21 cellular contexts compared by ENCODE assay signal in the genomic region with DNA sequence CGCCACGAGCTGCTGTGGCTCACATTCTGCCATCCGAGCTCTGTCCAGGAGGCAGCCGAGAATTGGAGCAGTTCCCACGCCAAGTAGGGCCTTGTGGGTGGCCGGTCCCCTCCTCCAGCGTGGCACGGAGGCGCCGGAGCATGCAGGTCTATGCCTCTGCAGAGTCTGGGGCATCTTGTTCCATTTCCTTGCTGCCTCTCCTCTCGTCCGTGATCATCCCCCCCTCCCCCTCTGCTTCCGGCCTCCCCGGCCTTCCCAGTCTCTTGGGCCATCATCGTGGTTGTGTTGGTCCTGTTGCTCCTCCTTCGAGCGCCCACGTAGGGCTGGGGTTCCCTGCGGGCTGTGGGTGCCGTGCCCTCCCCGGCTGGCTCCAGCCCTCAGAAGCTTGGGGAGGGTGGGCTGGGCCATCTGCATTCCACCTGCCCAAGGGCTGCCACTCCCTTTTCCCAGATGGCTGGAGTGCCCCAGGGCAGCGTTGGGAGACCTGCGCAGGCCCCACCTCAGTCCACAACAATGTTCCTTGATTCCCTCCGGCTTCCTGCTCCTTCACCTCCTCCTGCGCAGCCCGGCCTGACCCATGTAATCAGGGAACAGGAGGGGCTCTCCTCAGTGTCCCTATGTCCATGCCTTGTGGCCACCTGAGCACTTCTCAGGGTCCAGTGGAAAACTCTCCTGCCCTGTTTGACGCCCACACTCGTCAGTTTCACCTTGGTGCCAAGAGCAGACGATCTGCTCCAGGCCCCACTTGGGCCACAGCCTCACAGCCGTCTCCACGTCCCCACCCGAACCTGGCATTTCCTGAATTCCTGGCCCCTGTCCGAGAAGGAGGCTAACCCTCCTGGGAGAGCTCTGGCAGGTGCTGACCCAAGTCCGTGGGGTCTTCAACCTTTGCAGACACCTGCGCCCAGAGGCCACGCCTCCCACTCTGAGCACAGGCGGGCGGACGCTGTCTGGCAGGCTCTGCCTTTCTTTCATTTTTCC. TPM values are rescaled to one million over a fixed set of nuclear protein-coding genes. Genes with fewer than 3 reads are reported as not detected.
DNase-seq lines count a peak whose midpoint lies in the region; ATAC-seq, FAIRE-seq and TF ChIP-seq lines count a peak whose summit lies in the region.
"Had no signal": no experiment of that assay in that cellular context is flagged by ENCODE, and none has a peak within 500 bp of the region (broad histone marks: within the 10 kb centered on the region; RNA-seq: fewer than 3 reads in every experiment).

No MANE protein-coding gene starts in this region.

- H3K9me3 ChIP-seq in HepG2 (ENCODE audit: low read length), result no peaks in the 10 kb centered on the region
- H3K9me3 ChIP-seq in right lobe of liver, result no peaks in the 10 kb centered on the region
- no peaks in the 10 kb centered on the region for H3K9me3 ChIP-seq in endodermal cell (ENCODE audit: control insufficient read depth, low read length)
- H3K9me3 ChIP-seq: BE2C, gastroesophageal sphincter, psoas muscle, thoracic aorta had no signal

- H3K36me3 ChIP-seq in HepG2 (replicated peaks in 1 of 2; ENCODE audit: control insufficient read depth in 1 of 2, insufficient read depth in 2 of 2, low read length in 2 of 2) (peaks cover 8 to 16% of the 10 kb centered on the region in 2 experiments; a peak in 4 of 5 replicates), right lobe of liver (peaks cover 0 to 4% (median 2%) of the 10 kb centered on the region in 4 donors), endodermal cell (ENCODE audit: control insufficient read depth, insufficient read depth, low read length) (no peaks in the 10 kb centered on the region), H7 (replicated peaks; ENCODE audit: control insufficient read depth, insufficient read depth, low read length) (no peaks in the 10 kb centered on the region)
- H3K36me3 ChIP-seq: thoracic aorta had no signal

- peaks cover 19% of the 10 kb centered on the region for H3K4me1 ChIP-seq in HepG2 (ENCODE audit: insufficient read depth, low read length)
- H3K4me1 ChIP-seq in right lobe of liver, result peaks cover 0 to 44% (median 21%) of the 10 kb centered on the region in 4 donors
- H3K4me1 ChIP-seq in endodermal cell (ENCODE audit: control insufficient read depth, insufficient read depth, low read length), result no peaks in the 10 kb centered on the region
- H3K4me1 ChIP-seq: psoas muscle had no signal

- no peak for DNase-seq in HepG2 (ENCODE audit: low spot score)
- DNase-seq in right lobe of liver, result no peak
- no peak for DNase-seq in endodermal cell
- no peak for DNase-seq in mesothelial cell of epicardium (ENCODE audit: low spot score in 2 of 2, unreplicated experiment in 2 of 2)
- no peak for DNase-seq in urothelium cell line (ENCODE audit: low spot score)
- DNase-seq in DMS53 treated with DMSO at 0.1 percent for 48 hours (lab: John Stamatoyannopoulos, UW; ENCODE audit: unreplicated experiment), result no peak
- DNase-seq in H7, result no peak
- no peak for DNase-seq in activated T-cell treated with anti-CD3 and anti-CD28 coated beads, Interleukin-2, amount 50 U/mL, for 24 hours
- DNase-seq: activated CD4-positive, alpha-beta T cell treated with anti-CD3 and anti-CD28 coated beads, Interleukin-2, amount 50 U/mL, for 48 hours; activated naive CD4-positive, alpha-beta T cell treated with anti-CD3 and anti-CD28 coated beads, Interleukin-2, amount 10 ng/mL, durations not matched to agents 7 days and 5 days; BE2C; NCI-H187 treated with DMSO at 0.1 percent for 48 hours; NCI-H446 treated with DMSO at 0.1 percent for 48 hours; psoas muscle; SW 1271 had no signal

- H3K9ac ChIP-seq in HepG2 (ENCODE audit: insufficient read depth, low read depth, low read length), result no peak overlapping the region
- H3K9ac ChIP-seq in endodermal cell (ENCODE audit: extremely low read depth, low read length, poor library complexity, severe bottlenecking), result no peak overlapping the region

- H3K27me3 Mint-ChIP-seq in endodermal cell (ENCODE audit: insufficient read depth) (no peaks in the 10 kb centered on the region), mesothelial cell of epicardium (ENCODE audit: low read depth) (no peaks in the 10 kb centered on the region)
- no peaks in the 10 kb centered on the region for H3K27me3 Mint-ChIP-seq in activated T-cell treated with anti-CD3 and anti-CD28 coated beads, Interleukin-2, amount 50 U/mL, for 24 hours
- H3K27me3 Mint-ChIP-seq: activated naive CD4-positive, alpha-beta T cell treated with anti-CD3 and anti-CD28 coated beads, Interleukin-2, amount 10 ng/mL, durations not matched to agents 7 days and 5 days; natural killer cell treated with Interleukin-12 subunit alpha and Interleukin-12 subunit beta and Interleukin-15 and Interleukin-18, amount 100 ng/mL, for 72 hours had no signal

- H2AFZ ChIP-seq in HepG2 (ENCODE audit: low read length), result no peak overlapping the region

- TF ChIP-seq RAD21 in HepG2 (CRISPR knock-in tag; IDR thresholded peaks at IDR 0.05), result no peak

- H3K36me3 Mint-ChIP-seq in endodermal cell (ENCODE audit: low read depth), result peaks cover 3% of the 10 kb centered on the region
- H3K36me3 Mint-ChIP-seq in mesothelial cell of epicardium, result peaks cover 3% of the 10 kb centered on the region
- H3K36me3 Mint-ChIP-seq in activated T-cell treated with anti-CD3 and anti-CD28 coated beads, Interleukin-2, amount 50 U/mL, for 24 hours (ENCODE audit: low read depth), result no peaks in the 10 kb centered on the region
- H3K36me3 Mint-ChIP-seq: activated naive CD4-positive, alpha-beta T cell treated with anti-CD3 and anti-CD28 coated beads, Interleukin-2, amount 10 ng/mL, durations not matched to agents 7 days and 5 days; memory B cell; natural killer cell treated with Interleukin-12 subunit alpha and Interleukin-12 subunit beta and Interleukin-15 and Interleukin-18, amount 100 ng/mL, for 72 hours had no signal

- H4K20me1 ChIP-seq in HepG2 (ENCODE audit: insufficient read depth, low read length), result no peaks in the 10 kb centered on the region

- H3K27me3 ChIP-seq in HepG2 (ENCODE audit: control insufficient read depth in 1 of 2, insufficient read depth in 2 of 2, low read length in 2 of 2) (no peaks in the 10 kb centered on the region), right lobe of liver (no peaks in the 10 kb centered on the region), endodermal cell (ENCODE audit: control insufficient read depth, insufficient read depth, low read length, poor library complexity, severe bottlenecking) (no peaks in the 10 kb centered on the region), H7 (ENCODE audit: control insufficient read depth, insufficient read depth, low read length) (no peaks in the 10 kb centered on the region)
- H3K27me3 ChIP-seq: BE2C, gastroesophageal sphincter had no signal

- TF ChIP-seq CTCF in HepG2 (CRISPR knock-in tag; IDR thresholded peaks at IDR 0.05) (no peak), right lobe of liver (IDR thresholded peaks at IDR 0.05) (no peak), endodermal cell (conservative IDR thresholded peaks at IDR 0.05) (no peak), mesothelial cell of epicardium (IDR thresholded peaks at IDR 0.05; ENCODE audit: unreplicated experiment) (no peak)

- BruUV-seq in HepG2 (replicated peaks; lab: Mats Ljungman, UMichigan), result no TSS peak

- no peaks in the 10 kb centered on the region for H3K4me1 Mint-ChIP-seq in endodermal cell
- H3K4me1 Mint-ChIP-seq in mesothelial cell of epicardium, result peaks cover 5% of the 10 kb centered on the region
- no peaks in the 10 kb centered on the region for H3K4me1 Mint-ChIP-seq in activated T-cell treated with anti-CD3 and anti-CD28 coated beads, Interleukin-2, amount 50 U/mL, for 24 hours (ENCODE audit: low read depth)
- H3K4me1 Mint-ChIP-seq: activated naive CD4-positive, alpha-beta T cell treated with anti-CD3 and anti-CD28 coated beads, Interleukin-2, amount 10 ng/mL, durations not matched to agents 7 days and 5 days; memory B cell had no signal

- no peaks in the 10 kb centered on the region for H3K9me3 Mint-ChIP-seq in endodermal cell
- H3K9me3 Mint-ChIP-seq in mesothelial cell of epicardium, result no peaks in the 10 kb centered on the region
- H3K9me3 Mint-ChIP-seq in activated T-cell treated with anti-CD3 and anti-CD28 coated beads, Interleukin-2, amount 50 U/mL, for 24 hours, result no peaks in the 10 kb centered on the region
- H3K9me3 Mint-ChIP-seq: activated naive CD4-positive, alpha-beta T cell treated with anti-CD3 and anti-CD28 coated beads, Interleukin-2, amount 10 ng/mL, durations not matched to agents 7 days and 5 days; memory B cell; natural killer cell treated with Interleukin-12 subunit alpha and Interleukin-12 subunit beta and Interleukin-15 and Interleukin-18, amount 100 ng/mL, for 72 hours had no signal

- ATAC-seq in HepG2 (no peak), right lobe of liver (no peak)
- ATAC-seq: gastroesophageal sphincter; natural killer cell treated with Interleukin-12 subunit alpha and Interleukin-12 subunit beta and Interleukin-15 and Interleukin-18, amount 100 ng/mL, for 72 hours; psoas muscle had no signal

- FAIRE-seq in HepG2 (lab: Jason Lieb, UNC) (no peak), urothelium cell line (lab: Jason Lieb, UNC) (peak; percentile 95)
- FAIRE-seq: D721Med had no signal

- CTCF ChIA-PET in HepG2 (lab: Yijun Ruan, JAX; ENCODE audit: low intra/inter-chr PET ratio, low total read pairs), result no interaction called here

- no peak overlapping the region for H3K4me3 Mint-ChIP-seq in endodermal cell
- no peak overlapping the region for H3K4me3 Mint-ChIP-seq in mesothelial cell of epicardium
- H3K4me3 Mint-ChIP-seq in activated T-cell treated with anti-CD3 and anti-CD28 coated beads, Interleukin-2, amount 50 U/mL, for 24 hours, result no peak overlapping the region
- H3K4me3 Mint-ChIP-seq: activated naive CD4-positive, alpha-beta T cell treated with anti-CD3 and anti-CD28 coated beads, Interleukin-2, amount 10 ng/mL, durations not matched to agents 7 days and 5 days; memory B cell; natural killer cell treated with Interleukin-12 subunit alpha and Interleukin-12 subunit beta and Interleukin-15 and Interleukin-18, amount 100 ng/mL, for 72 hours had no signal

- intact Hi-C loops in HepG2 (cut with micrococcal nuclease; ENCODE audit: unreplicated experiment) (no loop called here), right lobe of liver (cut with DNase I) (no loop called here)

- 97% methylated on average over 38 of the region's 39 CpGs for WGBS in HepG2 (ENCODE audit: low lambda C conversion rate)
- 71% methylated on average over 16 of the region's 39 CpGs for WGBS in right lobe of liver (ENCODE audit: insufficient coverage, low coverage, low lambda C conversion rate, missing lambda C conversion rate)
- 93% methylated on average over 30 to 39 of the region's 39 CpGs for WGBS in endodermal cell (ENCODE audit: insufficient coverage in 1 of 2, insufficient read length in 1 of 2), 2 experiments

- no peaks in the 10 kb centered on the region for H3K79me2 ChIP-seq in HepG2 (ENCODE audit: insufficient read depth, low read length)

- TF ChIP-seq EP300 in HepG2 (IDR thresholded peaks at IDR 0.05; ENCODE audit: low read depth in 2 of 2, low read length in 2 of 2) (no peak), HepG2 (CRISPR knock-in tag; IDR thresholded peaks at IDR 0.05; ENCODE audit: borderline replicate concordance) (no peak)

- H3K27ac Mint-ChIP-seq in endodermal cell (peak overlapping the region; percentile 84), mesothelial cell of epicardium (peak overlapping the region; percentile 59)
- no peak overlapping the region for H3K27ac Mint-ChIP-seq in activated T-cell treated with anti-CD3 and anti-CD28 coated beads, Interleukin-2, amount 50 U/mL, for 24 hours
- H3K27ac Mint-ChIP-seq: activated naive CD4-positive, alpha-beta T cell treated with anti-CD3 and anti-CD28 coated beads, Interleukin-2, amount 10 ng/mL, durations not matched to agents 7 days and 5 days; memory B cell; natural killer cell treated with Interleukin-12 subunit alpha and Interleukin-12 subunit beta and Interleukin-15 and Interleukin-18, amount 100 ng/mL, for 72 hours had no signal

- H3K4me3 ChIP-seq in HepG2 (replicated peaks in 1 of 3; ENCODE audit: insufficient read depth in 1 of 3, low read depth in 2 of 3, low read length in 3 of 3) (no peak overlapping the region), right lobe of liver (no peak overlapping the region), endodermal cell (ENCODE audit: low read length) (no peak overlapping the region), H7 (ENCODE audit: insufficient read depth, low read depth, low read length) (no peak overlapping the region)
- H3K4me3 ChIP-seq: coronary artery, gastroesophageal sphincter, psoas muscle, thoracic aorta had no signal

- POLR2A ChIA-PET in HepG2 (lab: Yijun Ruan, JAX), result no interaction called here

- H3K4me2 ChIP-seq in HepG2 (ENCODE audit: low read depth, low read length), result no peak overlapping the region

- in situ Hi-C loops in HepG2 (cut with HindIII; ENCODE audit: extremely low pct_ligation_motif_present, low pct_unique_long_range_greater_than_20kb), result no loop called here

- no peak overlapping the region for H3K27ac ChIP-seq in HepG2 (ENCODE audit: extremely low read length, insufficient read depth, low read length)
- peak overlapping the region in 1 of 3 donors; percentile 67 for H3K27ac ChIP-seq in right lobe of liver
- H3K27ac ChIP-seq in endodermal cell (ENCODE audit: low read depth, low read length), result no peak overlapping the region
- H3K27ac ChIP-seq: coronary artery, gastroesophageal sphincter, psoas muscle, thoracic aorta had no signal

- TF ChIP-seq POLR2A in HepG2 (IDR thresholded peaks at IDR 0.05; ENCODE audit: insufficient read depth in 1 of 2, low read depth in 2 of 2, low read length in 2 of 2) (no peak), right lobe of liver (IDR thresholded peaks at IDR 0.05) (no peak)

RNA-seq across cellular contexts. Expression of a gene that starts 37.1 kb away (rescaled TPM):
- total RNA-seq in HepG2 (2016; rRNA removed; fragmentation: Illumina TruSeq; extraction: Trizol) (16.3 and 22.5 TPM in 2 replicates), right lobe of liver (100 to 1,000 TPM in 1 of 6 experiments, 10 to 100 TPM in 5; 46.6 to 139 (median 63.3) TPM), endodermal cell (10 to 100 TPM; 24.9 to 32.7 TPM), mesothelial cell of epicardium (46.5 to 48.9 TPM (median 47.6 TPM) in 3 replicates)
- 8.5 and 9.9 TPM in 2 replicates for total RNA-seq in HepG2 (2016; cell fraction: cytosol; rRNA removed; fragmentation: Illumina TruSeq; extraction: Trizol; ENCODE audit: low read depth)
- total RNA-seq in HepG2 (2016; cell fraction: insoluble cytoplasmic fraction; rRNA removed; fragmentation: Illumina TruSeq; extraction: Trizol), result 15.1 and 19.9 TPM in 2 replicates
- total RNA-seq in HepG2 (2016; cell fraction: membrane; rRNA removed; fragmentation: Illumina TruSeq; extraction: Trizol), result 11.6 and 11.8 TPM in 2 replicates
- 15.9 and 21.1 TPM in 2 replicates for total RNA-seq in HepG2 (2016; cell fraction: nucleus; rRNA removed; fragmentation: Illumina TruSeq; extraction: Trizol)
- polyA plus RNA-seq in HepG2 (2011; rRNA removed), result 24.0 and 29.8 TPM in 2 replicates
- polyA plus RNA-seq in HepG2 (2011; cell fraction: cytosol; rRNA removed), result 14.8 and 22.5 TPM in 2 replicates
- polyA plus RNA-seq in HepG2 (2011; cell fraction: nucleus; rRNA removed), result 101 and 122 TPM in 2 replicates
- polyA plus RNA-seq in HepG2 (2012), result 34.4 and 34.9 TPM in 2 replicates
- polyA plus RNA-seq in HepG2 (2016; cell fraction: cytosol; fragmentation: Illumina TruSeq; extraction: Trizol; ENCODE audit: low read depth), result 3.9 and 4.4 TPM in 2 replicates
- 14.7 and 22.4 TPM in 2 replicates for polyA plus RNA-seq in HepG2 (2016; cell fraction: insoluble cytoplasmic fraction; fragmentation: Illumina TruSeq; extraction: Trizol; ENCODE audit: low read depth)
- 6.8 and 8.2 TPM in 2 replicates for polyA plus RNA-seq in HepG2 (2016; cell fraction: membrane; fragmentation: Illumina TruSeq; extraction: Trizol; ENCODE audit: low read depth)
- polyA plus RNA-seq in HepG2 (2016; cell fraction: nucleus; fragmentation: Illumina TruSeq; extraction: Trizol; ENCODE audit: insufficient read depth, low read depth), result 38.9 and 40.0 TPM in 2 replicates
- polyA minus RNA-seq in HepG2 (2011; rRNA and poly(A)+ RNA removed; ENCODE audit: low replicate concordance), result 6.9 and 34.6 TPM in 2 replicates
- polyA minus RNA-seq in HepG2 (2011; cell fraction: cytosol; rRNA and poly(A)+ RNA removed), result 19.5 and 20.5 TPM in 2 replicates
- polyA minus RNA-seq in HepG2 (2011; cell fraction: nucleus; rRNA and poly(A)+ RNA removed), result 51.2 and 56.7 TPM in 2 replicates
- 41.7 TPM for polyA plus RNA-seq in endodermal cell (2013, experiment 1 of 2)
- polyA plus RNA-seq in endodermal cell (2013, experiment 2 of 2), result 39.0 TPM
- total RNA-seq in H7 (2014; rRNA removed; shearing (Covaris generic)), result 14.9 and 19.5 TPM in 2 replicates
